Comparison of ENCODE assay signal across 7 cellular contexts in the genomic region with DNA sequence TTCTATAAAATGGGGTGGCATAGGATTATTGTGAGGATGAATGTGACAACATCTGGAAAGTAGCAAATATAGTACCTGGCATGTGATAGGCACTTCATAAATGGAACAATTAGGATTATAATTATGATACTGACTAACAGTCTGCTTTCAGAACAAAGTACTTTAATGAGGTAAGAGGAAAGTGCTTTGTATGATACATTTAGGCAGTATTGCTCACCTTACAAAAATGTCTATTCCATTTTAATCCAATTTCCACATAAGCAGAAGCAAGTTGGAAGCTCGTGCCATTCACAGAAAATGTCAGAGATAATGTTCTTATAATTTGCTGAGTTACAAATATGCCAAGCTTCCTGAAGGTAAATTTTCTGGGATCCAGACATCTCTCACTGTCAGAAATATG. TPM values are rescaled to one million over a fixed set of nuclear protein-coding genes. Genes with fewer than 3 reads are reported as not detected.
"Had no signal": no experiment of that assay in that cellular context is flagged by ENCODE, and none has a peak within 500 bp of the region (broad histone marks: within the 10 kb centered on the region; RNA-seq: fewer than 3 reads in every experiment).

No MANE protein-coding gene starts in this region.

- H2AFZ ChIP-seq: GM23338 had no signal

- H3K4me2 ChIP-seq: GM23338 had no signal

- H3K4me3 Mint-ChIP-seq: GM23338, H9 had no signal

- H3K4me3 ChIP-seq: GM23338, K562 had no signal

- DNase-seq: H9, HCEC 1CT, IMR-90, KG1 had no signal

- H3K27ac Mint-ChIP-seq: GM23338, H9 had no signal

- H3K4me1 Mint-ChIP-seq: GM23338, H9 had no signal

- ATAC-seq: GM23338, K562 had no signal

RNA-seq across cellular contexts. Expression of gene HTR2A, which starts 16.9 kb away (rescaled TPM):
- polyA plus RNA-seq: GM23338, H1, K562 had no signal
